Comparison of ENCODE assay signal across 9 cellular contexts in genomic region chr2:84959045-84959493, GRCh38. TPM values are rescaled to one million over a fixed set of nuclear protein-coding genes. Genes with fewer than 3 reads are reported as not detected.
A peak's percentile ranks its signal among the peaks of the same experiment; 100 is the strongest.
DNase-seq lines count a peak whose midpoint lies in the region; ATAC-seq and TF ChIP-seq lines count a peak whose summit lies in the region.
"Had no signal": no experiment of that assay in that cellular context is flagged by ENCODE, and none has a peak within 500 bp of the region (broad histone marks: within the 10 kb centered on the region; RNA-seq: fewer than 3 reads in every experiment).

No MANE protein-coding gene starts in this region.

- H3K4me3 ChIP-seq in GM23248, result peak overlapping the region; percentile 10; the same call in 1 of the 2 replicates
- H3K4me3 ChIP-seq in epithelial cell of proximal tubule (ENCODE audit: low read depth, low read length), result no peak overlapping the region
- no peak overlapping the region for H3K4me3 ChIP-seq in psoas muscle
- H3K4me3 ChIP-seq: SJCRH30 had no signal

- CTCF ChIA-PET in activated CD4-positive, alpha-beta T cell treated with anti-CD3 and anti-CD28 coated beads for 36 hours (lab: Charles Lee), result interaction anchor here (0.5 to 1.6 kb wide), 6 partner anchors 8 to 33 kb away, joined by 3 to 5 read pairs (median 4); no protein-coding TSS in a partner anchor

- H3K9me2 ChIP-seq in GM23248 (ENCODE audit: insufficient read depth), result no peaks in the 10 kb centered on the region

- H3K4me3 Mint-ChIP-seq in activated CD4-positive, alpha-beta T cell treated with anti-CD3 and anti-CD28 coated beads for 36 hours, result no peak overlapping the region

- peak; percentile 23 to 34 (median 31) for ATAC-seq in psoas muscle
- no peak for ATAC-seq in GM19455 (IDR thresholded peaks at IDR 0.05; ENCODE audit: unreplicated experiment)
- no peak for ATAC-seq in GM18511 (IDR thresholded peaks at IDR 0.05; ENCODE audit: unreplicated experiment)
- no peak for ATAC-seq in activated CD4-positive, alpha-beta T cell treated with anti-CD3 and anti-CD28 coated beads for 36 hours

- POLR2A ChIA-PET in activated CD4-positive, alpha-beta T cell treated with anti-CD3 and anti-CD28 coated beads for 36 hours (lab: Charles Lee), result interaction anchor here (0.6 kb wide), 2 partner anchors 15 to 61 kb away, joined by 3 to 4 read pairs; no protein-coding TSS in a partner anchor

- H4K20me1 ChIP-seq in GM23248 (ENCODE audit: insufficient read depth), result no peaks in the 10 kb centered on the region; the same call in 1 of the 2 replicates

- peaks cover 34% of the 10 kb centered on the region for H3K36me3 Mint-ChIP-seq in activated CD4-positive, alpha-beta T cell treated with anti-CD3 and anti-CD28 coated beads for 36 hours (ENCODE audit: low read depth)

- intact Hi-C loops in psoas muscle (cut with DNase I), result no loop called here
- intact Hi-C loops in activated CD4-positive, alpha-beta T cell treated with anti-CD3 and anti-CD28 coated beads for 36 hours (cut with DNase I, micrococcal nuclease), result no loop called here

- H3K4me2 ChIP-seq in GM23248 (ENCODE audit: unreplicated experiment), result peak overlapping the region; percentile 64

- DNase-seq in GM23248 (peak; percentile 88), RKO (ENCODE audit: low spot score) (peak; percentile 37), epithelial cell of proximal tubule (ENCODE audit: low read depth) (peak; percentile 73), psoas muscle (no peak), NCI-H2227 treated with DMSO at 0.1 percent for 48 hours (lab: John Stamatoyannopoulos, UW) (no peak)
- DNase-seq in activated CD4-positive, alpha-beta T cell treated with anti-CD3 and anti-CD28 coated beads for 36 hours, result no peak

- H3K9me3 ChIP-seq in GM23248 (ENCODE audit: low read depth) (no peaks in the 10 kb centered on the region), psoas muscle (no peaks in the 10 kb centered on the region)
- H3K9me3 ChIP-seq: SJCRH30 had no signal

- TF ChIP-seq CTCF in epithelial cell of proximal tubule (conservative IDR thresholded peaks at IDR 0.05; ENCODE audit: low read depth, low read length) (no peak), psoas muscle (IDR thresholded peaks at IDR 0.05) (no peak)

- peaks cover 55% of the 10 kb centered on the region for H3F3A ChIP-seq in GM23248 (ENCODE audit: insufficient read depth)

- no peak overlapping the region for H3K27ac Mint-ChIP-seq in activated CD4-positive, alpha-beta T cell treated with anti-CD3 and anti-CD28 coated beads for 36 hours

- H3K4me1 ChIP-seq in GM23248 (ENCODE audit: insufficient read depth), result peaks cover 47% of the 10 kb centered on the region
- H3K4me1 ChIP-seq in psoas muscle, result peaks cover 16% of the 10 kb centered on the region

- peak overlapping the region; percentile 54 for H3K9ac ChIP-seq in GM23248

- H3K27me3 ChIP-seq in GM23248 (replicated peaks; ENCODE audit: insufficient read depth), result no peaks in the 10 kb centered on the region
- no peaks in the 10 kb centered on the region for H3K27me3 ChIP-seq in psoas muscle (ENCODE audit: insufficient read depth in 3 of 3, low read length in 2 of 3)
- H3K27me3 ChIP-seq: SJCRH30 had no signal

- no peak overlapping the region for H2AFZ ChIP-seq in GM23248

- H3K79me2 ChIP-seq in GM23248 (ENCODE audit: insufficient read depth), result peaks cover 29% of the 10 kb centered on the region

- peaks cover 31% of the 10 kb centered on the region for H3K4me1 Mint-ChIP-seq in activated CD4-positive, alpha-beta T cell treated with anti-CD3 and anti-CD28 coated beads for 36 hours

- H3K27ac ChIP-seq in GM23248 (peak overlapping the region; percentile 88), psoas muscle (no peak overlapping the region)

- 59 to 62% methylated on average over 12 of the region's 12 CpGs for WGBS in GM23248 (ENCODE audit: low coverage in 1 of 2, low lambda C conversion rate in 2 of 2, missing lambda C conversion rate in 2 of 2), 2 experiments
- 62 to 70% (median 70%) methylated on average over 12 of the region's 12 CpGs for WGBS in psoas muscle, 3 donors

- H3K36me3 ChIP-seq in GM23248 (ENCODE audit: low read depth) (no peaks in the 10 kb centered on the region), psoas muscle (ENCODE audit: insufficient read depth in 1 of 2, low read depth in 1 of 2) (no peaks in the 10 kb centered on the region)

- H3K27me3 Mint-ChIP-seq in activated CD4-positive, alpha-beta T cell treated with anti-CD3 and anti-CD28 coated beads for 36 hours, result no peaks in the 10 kb centered on the region

- in situ Hi-C loops in GM23248 (cut with MboI), result no loop called here

- H3K9me3 Mint-ChIP-seq in activated CD4-positive, alpha-beta T cell treated with anti-CD3 and anti-CD28 coated beads for 36 hours (ENCODE audit: low read depth), result no peaks in the 10 kb centered on the region

RNA-seq across cellular contexts. Expression of gene KCMF1, which starts 11.9 kb away (rescaled TPM):
- 87.2 and 131 TPM in 2 replicates for total RNA-seq in GM23248 (2014; rRNA removed; shearing (Covaris generic))
- polyA plus RNA-seq in GM23248 (2016; fragmentation: Nextera tagmentation; extraction: Ambion mirVana) (52.5 and 54.3 TPM in 2 replicates), psoas muscle (100 to 1,000 TPM in 1 of 3 donors, 10 to 100 TPM in 2; 74.6 to 374 (median 97.3) TPM)
- total RNA-seq in epithelial cell of proximal tubule (43.0 and 65.8 TPM in 2 replicates), psoas muscle (100 to 1,000 TPM in 3 of 4 donors, 10 to 100 TPM in 1; 89.0 to 197 (median 153) TPM)
- 10 to 100 TPM; 78.1 to 98.5 TPM for total RNA-seq in activated CD4-positive, alpha-beta T cell treated with anti-CD3 and anti-CD28 coated beads for 36 hours

RNA-seq across cellular contexts. Expression of gene TMSB10, which starts 53.6 kb away (rescaled TPM):
- 3,621 and 4,663 TPM in 2 replicates for total RNA-seq in GM23248 (2014; rRNA removed; shearing (Covaris generic))
- polyA plus RNA-seq in GM23248 (2016; fragmentation: Nextera tagmentation; extraction: Ambion mirVana) (6,241 and 6,275 TPM in 2 replicates), psoas muscle (100 to 1,000 TPM; 223 to 849 (median 317) TPM)
- total RNA-seq in epithelial cell of proximal tubule (9,817 and 15,030 TPM in 2 replicates), psoas muscle (100 to 1,000 TPM; 181 to 306 (median 239) TPM)
- total RNA-seq in activated CD4-positive, alpha-beta T cell treated with anti-CD3 and anti-CD28 coated beads for 36 hours, result 1,000 to 10,000 TPM; 2,345 to 2,742 TPM

Comparison
In these comparisons a context has a peak if more than half of its experiments do, and no peak if none do; other contexts are left out.
1. DNase-seq: peak in GM23248 (single experiment), RKO (single experiment) and epithelial cell of proximal tubule (single experiment); none in psoas muscle (0 of 2), NCI-H2227 treated with DMSO at 0.1 percent for 48 hours (single experiment) and activated CD4-positive, alpha-beta T cell treated with anti-CD3 and anti-CD28 coated beads for 36 hours (single experiment).
2. ATAC-seq: peak in psoas muscle (4 of 4); none in GM19455 (single experiment), GM18511 (single experiment) and activated CD4-positive, alpha-beta T cell treated with anti-CD3 and anti-CD28 coated beads for 36 hours (single experiment).
3. RNA of gene TMSB10, which starts 53.6 kb away (total RNA-seq): 9,817 to 15,030 TPM in epithelial cell of proximal tubule, 3,621 to 4,663 TPM in GM23248 and 2,345 to 2,742 TPM in activated CD4-positive, alpha-beta T cell treated with anti-CD3 and anti-CD28 coated beads for 36 hours; 181 to 306 TPM in psoas muscle; every median in the first group is over 4 times any median in the second.